20 cellular contexts compared by ENCODE assay signal in genomic region chr4:187124311-187124710, GRCh38.
"Had no signal": no experiment of that assay in that cellular context is flagged by ENCODE, and none has a peak within 500 bp of the region (broad histone marks: within the 10 kb centered on the region; RNA-seq: fewer than 3 reads in every experiment).

No MANE protein-coding gene starts in this region.

- H3K27me3 ChIP-seq: left lung, ovary, tibial nerve, uterus had no signal

- H3K27me3 Mint-ChIP-seq: activated B cell treated with CpG ODN at 0.5 μM for 24 hours; activated CD4-positive, alpha-beta T cell treated with anti-CD3 and anti-CD28 coated beads, Interleukin-2, amount 10 ng/mL, durations not matched to agents 7 days and 5 days; activated naive CD8-positive, alpha-beta T cell treated with anti-CD3 and anti-CD28 coated beads, Interleukin-2, amount 10 ng/mL, durations not matched to agents 7 days and 5 days; natural killer cell treated with Interleukin-12 subunit alpha and Interleukin-12 subunit beta and Interleukin-15 and Interleukin-18, amount 100 ng/mL, for 72 hours had no signal

- H3K4me3 Mint-ChIP-seq: activated B cell treated with CpG ODN at 0.5 μM for 24 hours; activated CD4-positive, alpha-beta T cell treated with anti-CD3 and anti-CD28 coated beads, Interleukin-2, amount 10 ng/mL, durations not matched to agents 7 days and 5 days; activated naive CD8-positive, alpha-beta T cell treated with anti-CD3 and anti-CD28 coated beads, Interleukin-2, amount 10 ng/mL, durations not matched to agents 7 days and 5 days; endodermal cell; natural killer cell treated with Interleukin-12 subunit alpha and Interleukin-12 subunit beta and Interleukin-15 and Interleukin-18, amount 100 ng/mL, for 72 hours had no signal

- H3K27ac ChIP-seq: left lung, ovary, tibial nerve, uterus had no signal

- H3K27ac Mint-ChIP-seq: activated B cell treated with CpG ODN at 0.5 μM for 24 hours; activated CD4-positive, alpha-beta T cell treated with anti-CD3 and anti-CD28 coated beads, Interleukin-2, amount 10 ng/mL, durations not matched to agents 7 days and 5 days; activated naive CD8-positive, alpha-beta T cell treated with anti-CD3 and anti-CD28 coated beads, Interleukin-2, amount 10 ng/mL, durations not matched to agents 7 days and 5 days; endodermal cell; natural killer cell treated with Interleukin-12 subunit alpha and Interleukin-12 subunit beta and Interleukin-15 and Interleukin-18, amount 100 ng/mL, for 72 hours had no signal

- H3K9me3 Mint-ChIP-seq: endodermal cell had no signal

- H3K36me3 ChIP-seq: left lung, ovary, tibial nerve, uterus had no signal

- H3K36me3 Mint-ChIP-seq: activated naive CD8-positive, alpha-beta T cell treated with anti-CD3 and anti-CD28 coated beads, Interleukin-2, amount 10 ng/mL, durations not matched to agents 7 days and 5 days; natural killer cell treated with Interleukin-12 subunit alpha and Interleukin-12 subunit beta and Interleukin-15 and Interleukin-18, amount 100 ng/mL, for 72 hours had no signal

- ATAC-seq: left lung; natural killer cell treated with Interleukin-12 subunit alpha and Interleukin-12 subunit beta and Interleukin-15 and Interleukin-18, amount 100 ng/mL, for 72 hours had no signal

- H3K9me3 ChIP-seq: left lung, ovary, tibial nerve, uterus had no signal

- DNase-seq: activated B cell treated with CpG ODN at 0.5 μM for 24 hours; activated CD4-positive, alpha-beta T cell treated with anti-CD3 and anti-CD28 coated beads, Interleukin-2, amount 10 ng/mL, durations not matched to agents 7 days and 5 days; activated CD8-positive, alpha-beta memory T cell treated with anti-CD3 and anti-CD28 coated beads for 24 hours; activated naive CD4-positive, alpha-beta T cell; activated naive CD8-positive, alpha-beta T cell treated with anti-CD3 and anti-CD28 coated beads, Interleukin-2, amount 10 ng/mL, durations not matched to agents 7 days and 5 days; dermis blood vessel endothelial cell; endodermal cell; hippocampal formation; left lung; mammary epithelial cell; ovary; stimulated activated CD4-positive, alpha-beta T cell treated with anti-CD3 and anti-CD28 coated beads, Interleukin-15, amount 100 ng/mL, for 24 hours; stimulated activated CD4-positive, alpha-beta T cell treated with anti-CD3 and anti-CD28 coated beads, Interleukin-4, amount 100 ng/mL, for 1 hour; stimulated activated naive CD4-positive, alpha-beta T cell; T-helper 2 cell; uterus had no signal

- H3K4me3 ChIP-seq: left lung, ovary, tibial nerve, uterus had no signal

- FAIRE-seq: keratinocyte, TTC549 had no signal

- H3K4me1 Mint-ChIP-seq: activated B cell treated with CpG ODN at 0.5 μM for 24 hours; activated CD4-positive, alpha-beta T cell treated with anti-CD3 and anti-CD28 coated beads, Interleukin-2, amount 10 ng/mL, durations not matched to agents 7 days and 5 days; activated naive CD8-positive, alpha-beta T cell treated with anti-CD3 and anti-CD28 coated beads, Interleukin-2, amount 10 ng/mL, durations not matched to agents 7 days and 5 days; endodermal cell had no signal

- H3K4me1 ChIP-seq: left lung, tibial nerve, uterus had no signal
